In the genomic region with DNA sequence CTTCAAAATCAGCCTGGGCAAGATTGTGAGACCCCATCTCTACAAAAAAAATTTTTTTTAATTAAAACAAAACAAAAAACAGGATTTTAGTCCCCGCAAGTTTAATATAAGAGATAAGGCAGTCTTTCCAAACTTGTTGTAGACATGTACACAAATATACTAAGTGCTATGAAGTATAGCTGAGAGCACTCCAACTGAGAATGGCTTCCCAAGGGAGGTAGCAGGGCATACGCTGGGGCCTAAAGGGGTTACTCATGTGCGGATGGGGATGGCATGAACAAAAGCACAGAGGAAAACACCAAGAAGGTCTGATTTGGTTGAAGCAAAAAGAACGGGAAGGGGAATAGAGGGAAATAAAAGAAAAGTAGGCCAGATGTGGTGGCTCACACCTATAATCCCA, we compare ENCODE assay signal across 23 cellular contexts.
"Had no signal": no experiment of that assay in that cellular context is flagged by ENCODE, and none has a peak within 500 bp of the region (broad histone marks: within the 10 kb centered on the region; RNA-seq: fewer than 3 reads in every experiment).

No MANE protein-coding gene starts in this region.

- H2AFZ ChIP-seq: parathyroid adenoma had no signal

- H3K9me3 Mint-ChIP-seq: endodermal cell; natural killer cell; T-helper 2 cell treated with Interferon-gamma antibody and Interleukin-4, amounts not matched to agents 5 μg/mL and 100 μg/mL, for 36 hours had no signal

- H3K27me3 Mint-ChIP-seq: activated naive CD8-positive, alpha-beta T cell had no signal

- H3K4me3 Mint-ChIP-seq: activated naive CD8-positive, alpha-beta T cell; endodermal cell; natural killer cell; T-helper 2 cell treated with Interferon-gamma antibody and Interleukin-4, amounts not matched to agents 5 μg/mL and 100 μg/mL, for 36 hours had no signal

- H3K27me3 ChIP-seq: dorsolateral prefrontal cortex, sigmoid colon, suprapubic skin had no signal

- H3K27ac ChIP-seq: dorsolateral prefrontal cortex, epithelial cell of prostate, lower lobe of right lung, parathyroid adenoma, sigmoid colon, suprapubic skin had no signal

- H3K4me1 Mint-ChIP-seq: natural killer cell had no signal

- H3K27ac Mint-ChIP-seq: endodermal cell; natural killer cell; T-helper 2 cell treated with Interferon-gamma antibody and Interleukin-4, amounts not matched to agents 5 μg/mL and 100 μg/mL, for 36 hours had no signal

- H3K4me2 ChIP-seq: SK-N-SH had no signal

- ATAC-seq: natural killer cell had no signal

- H3K9me3 ChIP-seq: lower lobe of right lung, sigmoid colon, SK-N-SH, suprapubic skin had no signal

- DNase-seq: activated CD4-positive, alpha-beta T cell treated with anti-CD3 and anti-CD28 coated beads for 4 hours; activated gamma-delta T cell; activated T-cell treated with anti-CD3 and anti-CD28 coated beads for 4 hours; amygdala; caudate nucleus; dorsolateral prefrontal cortex; endodermal cell; foreskin fibroblast; glutamatergic neuron; hypothalamus; islet precursor cell; left colon; lower lobe of right lung; natural killer cell; sigmoid colon; SK-N-SH; stimulated activated naive CD4-positive, alpha-beta T cell treated with Interleukin-2 at 50 U/mL for 16 hours; trophoblast cell had no signal

- H3K4me1 ChIP-seq: lower lobe of right lung, parathyroid adenoma, sigmoid colon, suprapubic skin had no signal

- H3K9ac ChIP-seq: parathyroid adenoma, SK-N-SH had no signal

- H3K4me3 ChIP-seq: dorsolateral prefrontal cortex, lower lobe of right lung, sigmoid colon, suprapubic skin had no signal
